ENCODE assay signal across 1 cellular context in the genomic region with DNA sequence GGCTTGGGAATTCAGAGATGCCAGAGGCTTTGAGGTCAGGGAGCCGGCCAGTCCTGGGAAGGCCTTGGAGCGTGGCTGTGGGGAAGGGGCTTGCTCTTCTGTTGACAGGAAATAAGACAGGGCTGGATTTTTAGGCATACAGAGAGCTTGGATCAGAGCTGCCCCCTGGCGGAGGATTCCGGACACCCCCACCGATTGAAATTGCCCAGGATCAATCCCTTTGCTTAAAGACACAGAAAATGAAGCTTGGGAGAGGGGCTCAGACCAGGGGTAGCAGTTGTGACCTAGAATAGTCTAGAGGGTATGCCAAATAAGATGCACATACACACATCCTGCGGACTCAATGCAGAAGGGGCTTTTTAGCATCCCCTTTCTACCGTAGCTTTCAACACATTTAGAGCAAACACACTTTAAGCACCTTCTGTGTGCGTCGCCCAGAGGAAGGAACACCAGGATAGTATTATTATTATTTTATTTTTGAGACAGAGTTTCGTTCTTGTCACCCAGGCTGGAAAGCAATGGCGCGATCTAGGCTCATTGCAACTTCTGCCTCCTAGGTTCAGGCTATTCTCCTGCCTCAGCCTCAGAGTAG.
TF ChIP-seq lines count a peak whose summit lies in the region.

No MANE protein-coding gene starts in this region.

TF ChIP-seq in GM23338, 12 proteins besides CTCF, POLR2A, EP300 and RAD21:
- no peak for TF ChIP-seq REST (IDR thresholded peaks at IDR 0.05; ENCODE audit: unreplicated experiment)
- no peak for TF ChIP-seq CREB1 (CRISPR knock-in tag; IDR thresholded peaks at IDR 0.05; ENCODE audit: low read depth)
- no peak for TF ChIP-seq EZH2 (IDR thresholded peaks at IDR 0.05; ENCODE audit: low read depth, unreplicated experiment)
- no peak for TF ChIP-seq ZNF331 (CRISPR knock-in tag; IDR thresholded peaks at IDR 0.05; ENCODE audit: low read depth)
- TF ChIP-seq NANOG (IDR thresholded peaks at IDR 0.05; ENCODE audit: borderline replicate concordance) = no peak
- no peak for TF ChIP-seq ZNF114 (CRISPR knock-in tag; IDR thresholded peaks at IDR 0.05)
- TF ChIP-seq STAT1 (IDR thresholded peaks at IDR 0.05; ENCODE audit: unreplicated experiment) = no peak
- TF ChIP-seq JUNB (IDR thresholded peaks at IDR 0.05; ENCODE audit: unreplicated experiment) = no peak
- TF ChIP-seq EZH2phosphoT487 (IDR thresholded peaks at IDR 0.05; ENCODE audit: unreplicated experiment) = no peak
- TF ChIP-seq ETS1 (IDR thresholded peaks at IDR 0.05) = no peak
- TF ChIP-seq, protein P1, sequence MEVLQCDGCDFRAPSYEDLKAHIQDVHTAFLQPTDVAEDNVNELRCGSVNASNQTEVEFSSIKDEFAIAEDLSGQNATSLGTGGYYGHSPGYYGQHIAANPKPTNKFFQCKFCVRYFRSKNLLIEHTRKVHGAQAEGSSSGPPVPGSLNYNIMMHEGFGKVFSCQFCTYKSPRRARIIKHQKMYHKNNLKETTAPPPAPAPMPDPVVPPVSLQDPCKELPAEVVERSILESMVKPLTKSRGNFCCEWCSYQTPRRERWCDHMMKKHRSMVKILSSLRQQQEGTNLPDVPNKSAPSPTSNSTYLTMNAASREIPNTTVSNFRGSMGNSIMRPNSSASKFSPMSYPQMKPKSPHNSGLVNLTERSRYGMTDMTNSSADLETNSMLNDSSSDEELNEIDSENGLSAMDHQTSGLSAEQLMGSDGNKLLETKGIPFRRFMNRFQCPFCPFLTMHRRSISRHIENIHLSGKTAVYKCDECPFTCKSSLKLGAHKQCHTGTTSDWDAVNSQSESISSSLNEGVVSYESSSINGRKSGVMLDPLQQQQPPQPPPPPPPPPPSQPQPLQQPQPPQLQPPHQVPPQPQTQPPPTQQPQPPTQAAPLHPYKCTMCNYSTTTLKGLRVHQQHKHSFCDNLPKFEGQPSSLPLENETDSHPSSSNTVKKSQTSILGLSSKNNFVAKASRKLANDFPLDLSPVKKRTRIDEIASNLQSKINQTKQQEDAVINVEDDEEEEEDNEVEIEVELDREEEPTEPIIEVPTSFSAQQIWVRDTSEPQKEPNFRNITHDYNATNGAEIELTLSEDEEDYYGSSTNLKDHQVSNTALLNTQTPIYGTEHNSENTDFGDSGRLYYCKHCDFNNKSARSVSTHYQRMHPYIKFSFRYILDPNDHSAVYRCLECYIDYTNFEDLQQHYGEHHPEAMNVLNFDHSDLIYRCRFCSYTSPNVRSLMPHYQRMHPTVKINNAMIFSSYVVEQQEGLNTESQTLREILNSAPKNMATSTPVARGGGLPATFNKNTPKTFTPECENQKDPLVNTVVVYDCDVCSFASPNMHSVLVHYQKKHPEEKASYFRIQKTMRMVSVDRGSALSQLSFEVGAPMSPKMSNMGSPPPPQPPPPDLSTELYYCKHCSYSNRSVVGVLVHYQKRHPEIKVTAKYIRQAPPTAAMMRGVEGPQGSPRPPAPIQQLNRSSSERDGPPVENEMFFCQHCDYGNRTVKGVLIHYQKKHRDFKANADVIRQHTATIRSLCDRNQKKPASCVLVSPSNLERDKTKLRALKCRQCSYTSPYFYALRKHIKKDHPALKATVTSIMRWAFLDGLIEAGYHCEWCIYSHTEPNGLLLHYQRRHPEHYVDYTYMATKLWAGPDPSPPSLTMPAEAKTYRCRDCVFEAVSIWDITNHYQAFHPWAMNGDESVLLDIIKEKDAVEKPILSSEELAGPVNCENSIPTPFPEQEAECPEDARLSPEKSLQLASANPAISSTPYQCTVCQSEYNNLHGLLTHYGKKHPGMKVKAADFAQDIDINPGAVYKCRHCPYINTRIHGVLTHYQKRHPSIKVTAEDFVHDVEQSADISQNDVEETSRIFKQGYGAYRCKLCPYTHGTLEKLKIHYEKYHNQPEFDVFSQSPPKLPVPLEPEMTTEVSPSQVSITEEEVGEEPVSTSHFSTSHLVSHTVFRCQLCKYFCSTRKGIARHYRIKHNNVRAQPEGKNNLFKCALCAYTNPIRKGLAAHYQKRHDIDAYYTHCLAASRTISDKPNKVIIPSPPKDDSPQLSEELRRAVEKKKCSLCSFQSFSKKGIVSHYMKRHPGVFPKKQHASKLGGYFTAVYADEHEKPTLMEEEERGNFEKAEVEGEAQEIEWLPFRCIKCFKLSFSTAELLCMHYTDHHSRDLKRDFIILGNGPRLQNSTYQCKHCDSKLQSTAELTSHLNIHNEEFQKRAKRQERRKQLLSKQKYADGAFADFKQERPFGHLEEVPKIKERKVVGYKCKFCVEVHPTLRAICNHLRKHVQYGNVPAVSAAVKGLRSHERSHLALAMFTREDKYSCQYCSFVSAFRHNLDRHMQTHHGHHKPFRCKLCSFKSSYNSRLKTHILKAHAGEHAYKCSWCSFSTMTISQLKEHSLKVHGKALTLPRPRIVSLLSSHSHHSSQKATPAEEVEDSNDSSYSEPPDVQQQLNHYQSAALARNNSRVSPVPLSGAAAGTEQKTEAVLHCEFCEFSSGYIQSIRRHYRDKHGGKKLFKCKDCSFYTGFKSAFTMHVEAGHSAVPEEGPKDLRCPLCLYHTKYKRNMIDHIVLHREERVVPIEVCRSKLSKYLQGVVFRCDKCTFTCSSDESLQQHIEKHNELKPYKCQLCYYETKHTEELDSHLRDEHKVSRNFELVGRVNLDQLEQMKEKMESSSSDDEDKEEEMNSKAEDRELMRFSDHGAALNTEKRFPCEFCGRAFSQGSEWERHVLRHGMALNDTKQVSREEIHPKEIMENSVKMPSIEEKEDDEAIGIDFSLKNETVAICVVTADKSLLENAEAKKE (CRISPR knock-in tag; IDR thresholded peaks at IDR 0.05) = no peak
- TF ChIP-seq POLR2AphosphoS5 (IDR thresholded peaks at IDR 0.05; ENCODE audit: low read depth) = no peak
